27 cellular contexts compared by ENCODE assay signal in genomic region chr22:41793871-41794270, GRCh38.
"Had no signal": no experiment of that assay in that cellular context is flagged by ENCODE, and none has a peak within 500 bp of the region (broad histone marks: within the 10 kb centered on the region; RNA-seq: fewer than 3 reads in every experiment).

No MANE protein-coding gene starts in this region.

- H3K9me3 Mint-ChIP-seq: activated CD4-positive, alpha-beta memory T cell treated with anti-CD3 and anti-CD28 coated beads, Interleukin-2, amount 10 ng/mL, durations not matched to agents 7 days and 5 days; activated CD4-positive, alpha-beta T cell treated with anti-CD3 and anti-CD28 coated beads, Interleukin-2, amount 10 ng/mL, durations not matched to agents 7 days and 5 days; activated naive CD4-positive, alpha-beta T cell treated with anti-CD3 and anti-CD28 coated beads for 36 hours; activated naive CD4-positive, alpha-beta T cell treated with anti-CD3 and anti-CD28 coated beads, Interleukin-2, amount 50 U/mL, for 24 hours; activated naive CD8-positive, alpha-beta T cell treated with anti-CD3 and anti-CD28 coated beads, Interleukin-2, amount 10 ng/mL, durations not matched to agents 7 days and 5 days; activated T-helper 1 cell treated with anti-CD3 and anti-CD28 coated beads, Interleukin-12 subunit alpha, Interleukin-12 subunit beta, Interleukin-2, Interleukin-4 antibody, amounts not matched to agents 30 ng/mL and 10 ng/mL and 1 ng/mL, durations not matched to agents 14 hours and 24 hours and 36 hours; activated T-helper 2 cell treated with anti-CD3 and anti-CD28 coated beads, Interferon-gamma antibody, Interleukin-2, Interleukin-4, amounts not matched to agents 10 μg/mL and 5 μg/mL and 100 μg/mL, durations not matched to agents 14 hours and 24 hours and 36 hours; dendritic cell treated with granulocyte-macrophage colony-stimulating factor and Interleukin-4, amounts not matched to agents 40 ng/mL and 50 ng/mL, for 4 days had no signal

- H3K27me3 Mint-ChIP-seq: activated CD4-positive, alpha-beta memory T cell treated with anti-CD3 and anti-CD28 coated beads, Interleukin-2, amount 10 ng/mL, durations not matched to agents 7 days and 5 days; activated CD4-positive, alpha-beta T cell treated with anti-CD3 and anti-CD28 coated beads, Interleukin-2, amount 10 ng/mL, durations not matched to agents 7 days and 5 days; activated CD8-positive, alpha-beta memory T cell treated with anti-CD3 and anti-CD28 coated beads, Interleukin-2, amount 10 ng/mL, durations not matched to agents 7 days and 5 days; activated naive CD4-positive, alpha-beta T cell treated with anti-CD3 and anti-CD28 coated beads, Interleukin-2, amount 50 U/mL, for 24 hours; activated naive CD8-positive, alpha-beta T cell treated with anti-CD3 and anti-CD28 coated beads, Interleukin-2, amount 10 ng/mL, durations not matched to agents 7 days and 5 days; dendritic cell treated with granulocyte-macrophage colony-stimulating factor and Interleukin-4, amounts not matched to agents 40 ng/mL and 50 ng/mL, for 4 days had no signal

- H3K27ac Mint-ChIP-seq: activated CD4-positive, alpha-beta memory T cell treated with anti-CD3 and anti-CD28 coated beads, Interleukin-2, amount 10 ng/mL, durations not matched to agents 7 days and 5 days; activated CD4-positive, alpha-beta T cell treated with anti-CD3 and anti-CD28 coated beads, Interleukin-2, amount 10 ng/mL, durations not matched to agents 7 days and 5 days; activated CD8-positive, alpha-beta memory T cell treated with anti-CD3 and anti-CD28 coated beads, Interleukin-2, amount 10 ng/mL, durations not matched to agents 7 days and 5 days; activated naive CD4-positive, alpha-beta T cell treated with anti-CD3 and anti-CD28 coated beads for 36 hours; activated naive CD4-positive, alpha-beta T cell treated with anti-CD3 and anti-CD28 coated beads, Interleukin-2, amount 50 U/mL, for 24 hours; activated naive CD8-positive, alpha-beta T cell treated with anti-CD3 and anti-CD28 coated beads, Interleukin-2, amount 10 ng/mL, durations not matched to agents 7 days and 5 days; activated T-helper 1 cell treated with anti-CD3 and anti-CD28 coated beads, Interleukin-12 subunit alpha, Interleukin-12 subunit beta, Interleukin-2, Interleukin-4 antibody, amounts not matched to agents 30 ng/mL and 10 ng/mL and 1 ng/mL, durations not matched to agents 14 hours and 24 hours and 36 hours; activated T-helper 2 cell treated with anti-CD3 and anti-CD28 coated beads, Interferon-gamma antibody, Interleukin-2, Interleukin-4, amounts not matched to agents 10 μg/mL and 5 μg/mL and 100 μg/mL, durations not matched to agents 14 hours and 24 hours and 36 hours; dendritic cell treated with granulocyte-macrophage colony-stimulating factor and Interleukin-4, amounts not matched to agents 40 ng/mL and 50 ng/mL, for 4 days had no signal

- DNase-seq: activated CD4-positive, alpha-beta memory T cell treated with anti-CD3 and anti-CD28 coated beads, Interleukin-2, amount 10 ng/mL, durations not matched to agents 7 days and 5 days; activated CD4-positive, alpha-beta T cell treated with anti-CD3 and anti-CD28 coated beads for 1 hour; activated CD4-positive, alpha-beta T cell treated with anti-CD3 and anti-CD28 coated beads for 4 hours; activated CD4-positive, alpha-beta T cell treated with anti-CD3 and anti-CD28 coated beads, Interleukin-2, amount 10 ng/mL, durations not matched to agents 7 days and 5 days; activated CD4-positive, alpha-beta T cell treated with anti-CD3 and anti-CD28 coated beads, Interleukin-2, amount 50 U/mL, for 4 hours; activated CD8-positive, alpha-beta memory T cell treated with anti-CD3 and anti-CD28 coated beads, Interleukin-2, amount 10 ng/mL, durations not matched to agents 7 days and 5 days; activated CD8-positive, alpha-beta memory T cell treated with anti-CD3 and anti-CD28 coated beads, Interleukin-2, amount 50 U/mL, for 4 hours; activated effector memory CD4-positive, alpha-beta T cell treated with anti-CD3 and anti-CD28 coated beads, Interleukin-2, amount 50 U/mL, for 16 hours; activated naive CD4-positive, alpha-beta T cell treated with anti-CD3 and anti-CD28 coated beads for 36 hours; activated naive CD8-positive, alpha-beta T cell treated with anti-CD3 and anti-CD28 coated beads, Interleukin-2, amount 10 ng/mL, durations not matched to agents 7 days and 5 days; activated T-cell treated with anti-CD3 and anti-CD28 coated beads, Interleukin-2, amount 50 U/mL, for 1 hour; activated T-cell treated with anti-CD3 and anti-CD28 coated beads, Interleukin-2, amount 50 U/mL, for 48 hours; amniotic stem cell; anterior cingulate cortex; body of pancreas; central memory CD4-positive, alpha-beta T cell; dorsolateral prefrontal cortex; effector memory CD4-positive, alpha-beta T cell; erythroblast; foreskin melanocyte; heart right ventricle; T-helper 2 cell had no signal

- H3K4me1 Mint-ChIP-seq: activated CD8-positive, alpha-beta memory T cell treated with anti-CD3 and anti-CD28 coated beads, Interleukin-2, amount 10 ng/mL, durations not matched to agents 7 days and 5 days had no signal

- ATAC-seq: activated CD8-positive, alpha-beta memory T cell treated with anti-CD3 and anti-CD28 coated beads, Interleukin-2, amount 10 ng/mL, durations not matched to agents 7 days and 5 days; body of pancreas; gastroesophageal sphincter; heart right ventricle had no signal

- H3K4me3 Mint-ChIP-seq: activated CD4-positive, alpha-beta memory T cell treated with anti-CD3 and anti-CD28 coated beads, Interleukin-2, amount 10 ng/mL, durations not matched to agents 7 days and 5 days; activated CD4-positive, alpha-beta T cell treated with anti-CD3 and anti-CD28 coated beads, Interleukin-2, amount 10 ng/mL, durations not matched to agents 7 days and 5 days; activated CD8-positive, alpha-beta memory T cell treated with anti-CD3 and anti-CD28 coated beads, Interleukin-2, amount 10 ng/mL, durations not matched to agents 7 days and 5 days; activated naive CD4-positive, alpha-beta T cell treated with anti-CD3 and anti-CD28 coated beads for 36 hours; activated naive CD4-positive, alpha-beta T cell treated with anti-CD3 and anti-CD28 coated beads, Interleukin-2, amount 50 U/mL, for 24 hours; activated naive CD8-positive, alpha-beta T cell treated with anti-CD3 and anti-CD28 coated beads, Interleukin-2, amount 10 ng/mL, durations not matched to agents 7 days and 5 days; activated T-helper 1 cell treated with anti-CD3 and anti-CD28 coated beads, Interleukin-12 subunit alpha, Interleukin-12 subunit beta, Interleukin-2, Interleukin-4 antibody, amounts not matched to agents 30 ng/mL and 10 ng/mL and 1 ng/mL, durations not matched to agents 14 hours and 24 hours and 36 hours; dendritic cell treated with granulocyte-macrophage colony-stimulating factor and Interleukin-4, amounts not matched to agents 40 ng/mL and 50 ng/mL, for 4 days had no signal
